In genomic region chr10:14878266-14879054, GRCh38 we compare ENCODE assay signal across 1 cellular context.
A peak's percentile ranks its signal among the peaks of the same experiment; 100 is the strongest.
TF ChIP-seq lines count a peak whose summit lies in the region.

Gene SUV39H2, plus strand, starts transcription at chr10:14878866. Its CDS starts 23 bp downstream, at chr10:14878889.

TF ChIP-seq in K562, 482 proteins besides CTCF, POLR2A, EP300 and RAD21 (continued from another document and continues in another):
- TF ChIP-seq KDM2B (CRISPR knock-in tag; IDR thresholded peaks at IDR 0.05) (0 out of 2 replicates have a peak, but pooled peaks have one; percentile 32), ATF7 (IDR thresholded peaks at IDR 0.05) (peak; percentile 94), FUS (optimal IDR thresholded peaks at IDR 0.05; ENCODE audit: low read depth, low read length) (peak; percentile 47), SMAD4 (CRISPR knock-in tag; conservative IDR thresholded peaks at IDR 0.05) (peak; percentile 61; the same call in 1 of the 2 replicates), KAT8 (IDR thresholded peaks at IDR 0.05; ENCODE audit: low read depth) (no peak), ZNF398 (CRISPR knock-in tag; IDR thresholded peaks at IDR 0.05) (no peak), XRCC3 (IDR thresholded peaks at IDR 0.05) (no peak), HNRNPK (IDR thresholded peaks at IDR 0.05; ENCODE audit: low read depth, low read length, poor library complexity, severe bottlenecking) (peak; percentile 73), ZFP36 (IDR thresholded peaks at IDR 0.05; ENCODE audit: low read depth, low read length, partially characterized antibody) (no peak), NR4A1 (CRISPR knock-in tag; IDR thresholded peaks at IDR 0.05) (0 out of 2 replicates have a peak, but pooled peaks have one; percentile 27), NR4A1 (tag; IDR thresholded peaks at IDR 0.05) (no peak), MTA3 (IDR thresholded peaks at IDR 0.05; ENCODE audit: borderline replicate concordance) (peak; percentile 55; the same call in 1 of the 2 replicates), CBX3 (IDR thresholded peaks at IDR 0.05; ENCODE audit: borderline replicate concordance in 1 of 2, low read length in 2 of 2) (0 out of 3 replicates have a peak, but pooled peaks of 1 of the 2 experiments have one; percentile 19), MAFF (IDR thresholded peaks at IDR 0.05; ENCODE audit: low read length) (no peak), POU5F1 (IDR thresholded peaks at IDR 0.05; ENCODE audit: borderline replicate concordance, low read depth, low read length, partially characterized antibody) (no peak), HDAC1 (IDR thresholded peaks at IDR 0.05) (peak in 1 of 2 experiments; percentile 91; a peak in 2 of 4 replicates), YY1 (IDR thresholded peaks at IDR 0.05; ENCODE audit: borderline replicate concordance in 1 of 3, control insufficient read depth in 1 of 3, extremely low read depth in 1 of 3, insufficient read depth in 3 of 3, insufficient read length in 1 of 3, insufficient replicate concordance in 2 of 3, low read depth in 1 of 3, low read length in 2 of 3) (peak; percentile 77 to 96 (median 94)), MBD2 (IDR thresholded peaks at IDR 0.05; ENCODE audit: borderline replicate concordance, low read depth) (0 out of 2 replicates have a peak, but pooled peaks have one; percentile 2), ETV1 (tag; conservative IDR thresholded peaks at IDR 0.05; ENCODE audit: low read depth) (peak; percentile 79), FOXO4 (CRISPR knock-in tag; IDR thresholded peaks at IDR 0.05) (no peak), ZNF146 (CRISPR knock-in tag; IDR thresholded peaks at IDR 0.05; ENCODE audit: unreplicated experiment) (no peak), RBM25 (IDR thresholded peaks at IDR 0.05; ENCODE audit: low read depth, low read length, severe bottlenecking) (no peak), USF1 (CRISPR knock-in tag; IDR thresholded peaks at IDR 0.05) (peak; percentile 68), ZNF511 (CRISPR knock-in tag; IDR thresholded peaks at IDR 0.05) (peak; percentile 79), ELF2 (CRISPR knock-in tag; IDR thresholded peaks at IDR 0.05) (peak; percentile 56; the same call in 1 of the 2 replicates), ESRRA (IDR thresholded peaks at IDR 0.05; ENCODE audit: borderline replicate concordance, low read depth) (peak; percentile 43; the same call in 1 of the 2 replicates), ZEB2 (IDR thresholded peaks at IDR 0.05) (0 out of 2 replicates have a peak, but pooled peaks have one; percentile 20), SUPT5H (IDR thresholded peaks at IDR 0.05) (peak; percentile 92), MNT (conservative IDR thresholded peaks at IDR 0.05) (peak; percentile 92 to 95), SMAD1 (IDR thresholded peaks at IDR 0.05; ENCODE audit: low read depth, low read length, partially characterized antibody) (no peak), ZNF431 (CRISPR knock-in tag; IDR thresholded peaks at IDR 0.05) (peak; percentile 59; the same call in 1 of the 2 replicates), MITF (IDR thresholded peaks at IDR 0.05) (0 out of 2 replicates have a peak, but pooled peaks have one; percentile 48), TFAP4 (CRISPR knock-in tag; IDR thresholded peaks at IDR 0.05; ENCODE audit: borderline replicate concordance) (peak; percentile 95), ZNF583 (CRISPR knock-in tag; IDR thresholded peaks at IDR 0.05) (no peak; the same call in 1 of the 2 replicates), ILF3 (IDR thresholded peaks at IDR 0.05; ENCODE audit: borderline replicate concordance) (0 out of 2 replicates have a peak, but pooled peaks have one; percentile 10), TARDBP (IDR thresholded peaks at IDR 0.05) (no peak), MLLT1 (IDR thresholded peaks at IDR 0.05) (0 out of 4 replicates have a peak, but pooled peaks of 1 of the 2 experiments have one; percentile 45), MED1 (CRISPR knock-in tag; IDR thresholded peaks at IDR 0.05; ENCODE audit: borderline replicate concordance) (0 out of 2 replicates have a peak, but pooled peaks have one; percentile 51), RHOXF2B (CRISPR knock-in tag; conservative IDR thresholded peaks at IDR 0.05) (no peak), ZBTB11 (CRISPR knock-in tag; IDR thresholded peaks at IDR 0.05) (peak in 2 of 3 experiments; percentile 68 to 85; a peak in 3 of 6 replicates), ZNF175 (CRISPR knock-in tag; IDR thresholded peaks at IDR 0.05; ENCODE audit: low read depth) (peak; percentile 49; the same call in 1 of the 2 replicates), CREB3L1 (IDR thresholded peaks at IDR 0.05; ENCODE audit: borderline replicate concordance, low read depth) (peak; percentile 47; the same call in 1 of the 2 replicates), TAF1 (IDR thresholded peaks at IDR 0.05; ENCODE audit: control insufficient read depth, extremely low read depth, insufficient read depth, low read length, severe bottlenecking) (peak; percentile 92), NONO (IDR thresholded peaks at IDR 0.05; ENCODE audit: low read depth in 2 of 2, low read length in 1 of 2) (peak in 1 of 2 experiments; percentile 60; a peak in 1 of 4 replicates), ATF1 (CRISPR knock-in tag; IDR thresholded peaks at IDR 0.05) (peak; percentile 23; the same call in 1 of the 2 replicates), ATF1 (tag; IDR thresholded peaks at IDR 0.05) (peak; percentile 93), FIP1L1 (IDR thresholded peaks at IDR 0.05; ENCODE audit: low read depth, low read length, poor library complexity, severe bottlenecking) (peak; percentile 29), ZBTB1 (CRISPR knock-in tag; IDR thresholded peaks at IDR 0.05; ENCODE audit: borderline replicate concordance, low read depth) (peak; percentile 11; the same call in 1 of the 2 replicates), MXI1 (IDR thresholded peaks at IDR 0.05; ENCODE audit: low read depth, low read length) (0 out of 2 replicates have a peak, but pooled peaks have one; percentile 21), JUND (IDR thresholded peaks at IDR 0.05; ENCODE audit: borderline replicate concordance, low read depth, low read length) (peak; percentile 41), JUND (tag; IDR thresholded peaks at IDR 0.05; ENCODE audit: borderline replicate concordance, low read depth, low read length) (no peak; the same call in 2 of the 3 replicates)
